18 cellular contexts compared by ENCODE assay signal in the genomic region with DNA sequence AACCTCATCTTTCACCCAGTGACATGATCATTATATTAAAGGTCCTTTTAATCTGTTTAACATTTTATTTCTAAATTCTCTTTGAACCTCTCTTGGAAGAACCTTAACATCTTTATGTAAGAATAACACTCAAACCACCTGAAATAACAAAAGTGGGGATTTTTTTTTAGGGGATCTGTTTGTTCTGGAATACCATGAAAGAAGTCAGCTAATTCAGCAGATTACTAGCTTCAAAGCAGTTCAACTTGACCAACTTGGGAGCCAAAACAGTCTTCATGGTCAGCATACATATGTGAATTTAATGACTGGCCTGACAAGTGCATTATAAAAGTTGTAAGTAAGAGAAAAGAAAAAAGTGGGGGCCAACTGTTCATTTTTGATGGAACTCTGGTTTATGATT. TPM values are rescaled to one million over a fixed set of nuclear protein-coding genes. Genes with fewer than 3 reads are reported as not detected.
A peak's percentile ranks its signal among the peaks of the same experiment; 100 is the strongest.
DNase-seq lines count a peak whose midpoint lies in the region; ATAC-seq, FAIRE-seq and TF ChIP-seq lines count a peak whose summit lies in the region.
"Had no signal": no experiment of that assay in that cellular context is flagged by ENCODE, and none has a peak within 500 bp of the region (broad histone marks: within the 10 kb centered on the region; RNA-seq: fewer than 3 reads in every experiment).

No MANE protein-coding gene starts in this region.

- peaks cover 2% of the 10 kb centered on the region for H3K9me3 Mint-ChIP-seq in astrocyte (ENCODE audit: unreplicated experiment)
- H3K9me3 Mint-ChIP-seq: CD4-positive, alpha-beta T cell; HFFc6 had no signal

- no peaks in the 10 kb centered on the region for H3K27me3 Mint-ChIP-seq in astrocyte (ENCODE audit: low read depth, unreplicated experiment)
- H3K27me3 Mint-ChIP-seq: CD4-positive, alpha-beta T cell had no signal

- POLR2A ChIA-PET in A549 (lab: Yijun Ruan, JAX), result no interaction called here
- POLR2A ChIA-PET in GM10248 (lab: Yijun Ruan, JAX), result no interaction called here

- no peak overlapping the region for H3K27ac Mint-ChIP-seq in astrocyte (ENCODE audit: unreplicated experiment)
- H3K27ac Mint-ChIP-seq: CD4-positive, alpha-beta T cell; HFFc6 had no signal

- DNase-seq in A549 (ENCODE audit: low read depth in 1 of 2, low spot score in 1 of 2) (no peak), astrocyte (ENCODE audit: low read depth) (peak; percentile 68), brain pericyte (ENCODE audit: low read depth, low spot score) (peak; percentile 54), GM10248 (ENCODE audit: extremely low spot score) (no peak)
- DNase-seq in activated CD4-positive, CD25-positive, alpha-beta regulatory T cell (lab: John Stamatoyannopoulos, UW), result no peak
- DNase-seq: AML-193; CD4-positive, alpha-beta T cell; DMS153; DMS79; GDM1; HCEC 1CT; HFFc6; IMR-90 had no signal

- no peaks in the 10 kb centered on the region for H3K4me1 Mint-ChIP-seq in astrocyte (ENCODE audit: low read depth, unreplicated experiment)

- H3K9ac ChIP-seq in astrocyte (ENCODE audit: low read length), result no peak overlapping the region

- CTCF ChIA-PET in A549 (lab: Yijun Ruan, JAX), result interaction anchor here (5.3 kb wide), 1 partner anchor 14 kb away, joined by 38 read pairs; no protein-coding TSS in a partner anchor
- CTCF ChIA-PET in GM10248 (lab: Yijun Ruan, JAX), result no interaction called here

- no peak for TF ChIP-seq RAD21 in A549 (conservative IDR thresholded peaks at IDR 0.05 in 1 of 2, IDR thresholded peaks at IDR 0.05 in 1 of 2)

- ATAC-seq in A549 (no peak), GM21360 (IDR thresholded peaks at IDR 0.05; ENCODE audit: unreplicated experiment) (no peak)
- ATAC-seq: K562 had no signal

- peak overlapping the region; percentile 80; the same call in 1 of the 3 replicates for H3K4me2 ChIP-seq in A549
- H3K4me2 ChIP-seq in astrocyte (ENCODE audit: low read length), result no peak overlapping the region

- H3K27ac ChIP-seq in A549 (peak overlapping the region in 1 of 2 experiments; percentile 19; a peak in 2 of 6 replicates), astrocyte (ENCODE audit: low read depth, low read length) (no peak overlapping the region)
- H3K27ac ChIP-seq: C4-2B, HL-60 had no signal

- TF ChIP-seq EP300 in A549 (IDR thresholded peaks at IDR 0.05), result no peak

- H3K4me3 ChIP-seq in A549 (no peak overlapping the region), astrocyte (ENCODE audit: insufficient read depth, low read depth, low read length) (no peak overlapping the region)
- H3K4me3 ChIP-seq: K562 had no signal

- no peak for TF ChIP-seq POLR2A in A549 (IDR thresholded peaks at IDR 0.05; ENCODE audit: low read length)

- H3K79me2 ChIP-seq in astrocyte (ENCODE audit: insufficient read depth, low read length), result no peaks in the 10 kb centered on the region

- no peak for TF ChIP-seq CTCF in A549 (IDR thresholded peaks at IDR 0.05)
- TF ChIP-seq CTCF in astrocyte (IDR thresholded peaks at IDR 0.05; ENCODE audit: insufficient read depth, low read depth, low read length), result no peak
- TF ChIP-seq CTCF in GM10248 (IDR thresholded peaks at IDR 0.05; ENCODE audit: control extremely low read depth, extremely low read depth, low read depth, missing control alignments), result no peak

- H3K9me3 ChIP-seq in A549, result no peaks in the 10 kb centered on the region
- H3K9me3 ChIP-seq in astrocyte (ENCODE audit: insufficient read depth, low read depth, low read length), result no peaks in the 10 kb centered on the region

- FAIRE-seq in A549 (lab: Jason Lieb, UNC), result no peak
- FAIRE-seq in astrocyte (lab: Jason Lieb, UNC), result no peak
- FAIRE-seq: H1, K562 had no signal

- H4K20me1 ChIP-seq in astrocyte (ENCODE audit: insufficient read depth, low read length), result no peaks in the 10 kb centered on the region

- H3K36me3 ChIP-seq in astrocyte (ENCODE audit: insufficient read depth, low read length), result no peaks in the 10 kb centered on the region

- no peaks in the 10 kb centered on the region for H3K36me3 Mint-ChIP-seq in astrocyte (ENCODE audit: low read depth, unreplicated experiment)

- no peaks in the 10 kb centered on the region for H3K27me3 ChIP-seq in astrocyte (ENCODE audit: insufficient read depth, low read length)

- no peak overlapping the region for H2AFZ ChIP-seq in astrocyte (ENCODE audit: low read depth, low read length)

- H3K4me3 Mint-ChIP-seq in astrocyte (ENCODE audit: unreplicated experiment), result no peak overlapping the region
- H3K4me3 Mint-ChIP-seq: CD4-positive, alpha-beta T cell; HFFc6 had no signal

- H3K4me1 ChIP-seq in A549 (peaks cover 35% of the 10 kb centered on the region), astrocyte (ENCODE audit: insufficient read depth, low read length) (no peaks in the 10 kb centered on the region)

TF ChIP-seq in A549, 52 proteins besides CTCF, POLR2A, EP300 and RAD21:
- TF ChIP-seq HOXB5 (CRISPR knock-in tag; IDR thresholded peaks at IDR 0.05) (no peak), ZSCAN20 (CRISPR knock-in tag; IDR thresholded peaks at IDR 0.05) (no peak), HDAC2 (IDR thresholded peaks at IDR 0.05) (no peak), EHF (CRISPR knock-in tag; IDR thresholded peaks at IDR 0.05) (no peak), FOSB (CRISPR knock-in tag; IDR thresholded peaks at IDR 0.05) (no peak), JUN (IDR thresholded peaks at IDR 0.05) (no peak), HOXA7 (CRISPR knock-in tag; IDR thresholded peaks at IDR 0.05) (no peak), SREBF2 (IDR thresholded peaks at IDR 0.05) (no peak), ESRRA (IDR thresholded peaks at IDR 0.05; ENCODE audit: borderline replicate concordance, low read length) (no peak)
- TF ChIP-seq, protein P1, sequence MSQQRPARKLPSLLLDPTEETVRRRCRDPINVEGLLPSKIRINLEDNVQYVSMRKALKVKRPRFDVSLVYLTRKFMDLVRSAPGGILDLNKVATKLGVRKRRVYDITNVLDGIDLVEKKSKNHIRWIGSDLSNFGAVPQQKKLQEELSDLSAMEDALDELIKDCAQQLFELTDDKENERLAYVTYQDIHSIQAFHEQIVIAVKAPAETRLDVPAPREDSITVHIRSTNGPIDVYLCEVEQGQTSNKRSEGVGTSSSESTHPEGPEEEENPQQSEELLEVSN (IDR thresholded peaks at IDR 0.05; ENCODE audit: borderline replicate concordance, low read depth), result no peak

RNA-seq across cellular contexts. Expression of a gene that starts 52.3 kb away (rescaled TPM):
- 33.1 and 35.9 TPM in 2 replicates for polyA plus RNA-seq in A549 (2011; rRNA removed)
- 20.9 and 23.7 TPM in 2 replicates for polyA plus RNA-seq in A549 (2012; cell fraction: cytosol; rRNA removed)
- 12.1 and 13.2 TPM in 2 replicates for polyA plus RNA-seq in A549 (2012; cell fraction: nucleus; rRNA removed)
- 31.4 to 32.0 TPM (median 31.6 TPM) in 3 replicates for polyA plus RNA-seq in A549 (2017; fragmentation: RNase III; extraction: RNeasy Plus Mini Kit Qiagen cat#74134 plus additional on column Dnase treatment)
- polyA minus RNA-seq in A549 (2011; rRNA and poly(A)+ RNA removed), result 6.8 and 7.7 TPM in 2 replicates
- 11.7 and 12.8 TPM in 2 replicates for total RNA-seq in astrocyte

Comparison
In these comparisons a context has a peak if more than half of its experiments do, and no peak if none do; other contexts are left out.
1. DNase-seq: peak in astrocyte (single experiment) and brain pericyte (single experiment); none in A549 (0 of 2), activated CD4-positive, CD25-positive, alpha-beta regulatory T cell (0 of 4) and GM10248 (single experiment).